In the genomic region with DNA sequence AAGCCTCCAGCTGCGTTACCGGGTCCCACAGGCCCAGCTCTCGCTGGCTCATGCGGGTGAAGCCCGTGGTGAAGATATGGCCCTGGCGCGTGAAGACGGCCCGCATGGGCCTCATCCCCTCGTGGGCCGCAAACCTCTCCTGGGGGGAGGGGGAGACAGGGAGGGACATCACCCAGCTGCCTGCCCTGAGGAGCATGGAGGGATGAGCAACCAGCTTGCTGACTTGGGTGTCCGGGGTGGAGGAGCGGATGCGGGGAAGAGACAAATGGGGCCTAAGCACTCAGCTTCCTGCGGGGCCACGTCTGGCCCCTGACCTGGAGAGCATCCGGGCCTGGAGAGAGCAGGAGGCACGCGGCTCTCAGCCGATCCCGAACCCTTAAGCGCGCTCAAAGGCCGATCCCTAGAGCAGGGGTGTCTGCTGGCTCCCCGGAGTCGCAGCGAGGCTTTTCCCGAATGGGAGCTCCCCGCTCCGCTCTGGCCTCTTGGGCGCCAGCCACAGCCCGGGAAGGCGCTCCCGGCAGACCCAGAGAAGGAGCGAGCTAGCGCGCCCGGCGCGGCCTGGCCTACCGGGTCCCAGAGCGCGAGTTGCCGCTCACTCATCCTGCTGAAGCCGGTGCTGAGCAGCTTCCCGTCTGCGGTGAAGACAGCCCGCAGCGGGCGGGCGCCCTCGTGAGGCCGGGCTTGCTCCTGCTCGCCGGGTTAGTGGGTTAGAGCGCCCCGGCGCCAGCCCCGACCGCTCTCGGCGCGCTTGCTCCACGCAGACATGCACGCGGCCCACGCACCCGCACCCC, we compare ENCODE assay signal across 8 cellular contexts. TPM values are rescaled to one million over a fixed set of nuclear protein-coding genes. Genes with fewer than 3 reads are reported as not detected.
A peak's percentile ranks its signal among the peaks of the same experiment; 100 is the strongest.
DNase-seq lines count a peak whose midpoint lies in the region; TF ChIP-seq lines count a peak whose summit lies in the region.

No MANE protein-coding gene starts in this region.

- H3K36me3 Mint-ChIP-seq in glutamatergic neuron (ENCODE audit: unreplicated experiment), result no peaks in the 10 kb centered on the region
- H3K36me3 Mint-ChIP-seq in type B pancreatic cell, result no peaks in the 10 kb centered on the region

- H3K9me3 ChIP-seq in parathyroid adenoma (ENCODE audit: control insufficient read depth, low read length), result no peaks in the 10 kb centered on the region

- peaks cover 6% of the 10 kb centered on the region for H3K4me1 Mint-ChIP-seq in glutamatergic neuron (ENCODE audit: low read depth, unreplicated experiment)
- H3K4me1 Mint-ChIP-seq in type B pancreatic cell (ENCODE audit: unreplicated experiment), result no peaks in the 10 kb centered on the region

- DNase-seq in EL (peak; percentile 68), HL-60 (ENCODE audit: low read depth in 1 of 2, low spot score in 1 of 2) (peak; percentile 79 to 92), glutamatergic neuron (peak; percentile 74), type B pancreatic cell (ENCODE audit: extremely low spot score, unreplicated experiment) (peak; percentile 79), superior temporal gyrus (ENCODE audit: extremely low spot score) (no peak)
- peak; percentile 90 for DNase-seq in activated naive CD4-positive, alpha-beta T cell treated with anti-CD3 and anti-CD28 coated beads, Interleukin-2, amount 50 U/mL, for 16 hours

- H3K9ac ChIP-seq in parathyroid adenoma, result no peak overlapping the region

- H3K4me3 Mint-ChIP-seq in glutamatergic neuron (ENCODE audit: unreplicated experiment) (no peak overlapping the region), type B pancreatic cell (peak overlapping the region; percentile 60)

- no peaks in the 10 kb centered on the region for H3K36me3 ChIP-seq in parathyroid adenoma (ENCODE audit: control insufficient read depth, insufficient read depth, low read length)

- peaks cover 11% of the 10 kb centered on the region for H3K27me3 ChIP-seq in HL-60 (ENCODE audit: insufficient read depth, poor library complexity, severe bottlenecking)
- no peaks in the 10 kb centered on the region for H3K27me3 ChIP-seq in parathyroid adenoma (ENCODE audit: control insufficient read depth, insufficient read depth, low read length)

- H3K27ac ChIP-seq in HL-60 (replicated peaks) (peak overlapping the region; percentile 61), parathyroid adenoma (peak overlapping the region; percentile 46)

- H2AFZ ChIP-seq in parathyroid adenoma, result peak overlapping the region; percentile 60

- H3K27me3 Mint-ChIP-seq in glutamatergic neuron (ENCODE audit: unreplicated experiment) (peaks cover 21% of the 10 kb centered on the region), type B pancreatic cell (peaks cover 62% of the 10 kb centered on the region)

- H3K9me3 Mint-ChIP-seq in glutamatergic neuron (ENCODE audit: unreplicated experiment), result peaks cover 5% of the 10 kb centered on the region
- no peaks in the 10 kb centered on the region for H3K9me3 Mint-ChIP-seq in type B pancreatic cell

- no peaks in the 10 kb centered on the region for H3K79me2 ChIP-seq in parathyroid adenoma

- peak overlapping the region; percentile 60 for H3K4me2 ChIP-seq in parathyroid adenoma (ENCODE audit: low read length)

- H3K4me1 ChIP-seq in parathyroid adenoma, result peaks cover 30% of the 10 kb centered on the region

- TF ChIP-seq CTCF in HL-60 (IDR thresholded peaks at IDR 0.05; ENCODE audit: insufficient read depth, low read length), result peak; percentile 85
- peak; percentile 23 for TF ChIP-seq CTCF in glutamatergic neuron (IDR thresholded peaks at IDR 0.05; ENCODE audit: partially characterized antibody, unreplicated experiment)
- TF ChIP-seq CTCF in parathyroid adenoma (IDR thresholded peaks at IDR 0.05), result peak; percentile 83
- peak; percentile 75 for TF ChIP-seq CTCF in type B pancreatic cell (conservative IDR thresholded peaks at IDR 0.05)

- H3K4me3 ChIP-seq in HL-60 (replicated peaks; ENCODE audit: insufficient read depth, low read length) (peak overlapping the region; percentile 18), parathyroid adenoma (ENCODE audit: low read depth, low read length) (peak overlapping the region; percentile 30)

- no peak overlapping the region for H3K27ac Mint-ChIP-seq in glutamatergic neuron (ENCODE audit: unreplicated experiment)
- H3K27ac Mint-ChIP-seq in type B pancreatic cell, result no peak overlapping the region

- TF ChIP-seq POLR2A in Raji (IDR thresholded peaks at IDR 0.05; ENCODE audit: insufficient read depth, low read depth, low read length), result peak; percentile 58; the same call in 1 of the 2 replicates

RNA-seq across cellular contexts. Expression of a gene that starts 5.0 kb away (rescaled TPM):
- total RNA-seq in glutamatergic neuron (ENCODE audit: unreplicated experiment) (1.4 TPM), type B pancreatic cell (ENCODE audit: low replicate concordance) (2.0 and 6.8 TPM in 2 replicates)

RNA-seq across cellular contexts. Expression of a gene that starts 24.7 kb away (rescaled TPM):
- 123 TPM for total RNA-seq in glutamatergic neuron (ENCODE audit: unreplicated experiment)
- total RNA-seq in type B pancreatic cell (ENCODE audit: low replicate concordance), result 21.0 and 50.5 TPM in 2 replicates

RNA-seq across cellular contexts. Expression of a gene that starts 28.2 kb away (rescaled TPM):
- total RNA-seq in glutamatergic neuron (ENCODE audit: unreplicated experiment) (46.7 TPM), type B pancreatic cell (ENCODE audit: low replicate concordance) (44.0 and 66.7 TPM in 2 replicates)

RNA-seq across cellular contexts. Expression of a gene that starts 49.2 kb away (rescaled TPM):
- total RNA-seq in glutamatergic neuron (ENCODE audit: unreplicated experiment), result 14.3 TPM
- 38.9 and 50.3 TPM in 2 replicates for total RNA-seq in type B pancreatic cell (ENCODE audit: low replicate concordance)

RNA-seq across cellular contexts. Expression of a gene that starts 50.8 kb away (rescaled TPM):
- 2.5 TPM for total RNA-seq in glutamatergic neuron (ENCODE audit: unreplicated experiment)
- 11.6 and 12.2 TPM in 2 replicates for total RNA-seq in type B pancreatic cell (ENCODE audit: low replicate concordance)

Comparison
In these comparisons a context has a peak if more than half of its experiments do, and no peak if none do; other contexts are left out.
1. CTCF ChIP-seq: peak in every context shown above with its lines; median percentile 85 in HL-60; 83 in parathyroid adenoma; 75 in type B pancreatic cell; 23 in glutamatergic neuron.